16 cellular contexts compared by ENCODE assay signal in the genomic region with DNA sequence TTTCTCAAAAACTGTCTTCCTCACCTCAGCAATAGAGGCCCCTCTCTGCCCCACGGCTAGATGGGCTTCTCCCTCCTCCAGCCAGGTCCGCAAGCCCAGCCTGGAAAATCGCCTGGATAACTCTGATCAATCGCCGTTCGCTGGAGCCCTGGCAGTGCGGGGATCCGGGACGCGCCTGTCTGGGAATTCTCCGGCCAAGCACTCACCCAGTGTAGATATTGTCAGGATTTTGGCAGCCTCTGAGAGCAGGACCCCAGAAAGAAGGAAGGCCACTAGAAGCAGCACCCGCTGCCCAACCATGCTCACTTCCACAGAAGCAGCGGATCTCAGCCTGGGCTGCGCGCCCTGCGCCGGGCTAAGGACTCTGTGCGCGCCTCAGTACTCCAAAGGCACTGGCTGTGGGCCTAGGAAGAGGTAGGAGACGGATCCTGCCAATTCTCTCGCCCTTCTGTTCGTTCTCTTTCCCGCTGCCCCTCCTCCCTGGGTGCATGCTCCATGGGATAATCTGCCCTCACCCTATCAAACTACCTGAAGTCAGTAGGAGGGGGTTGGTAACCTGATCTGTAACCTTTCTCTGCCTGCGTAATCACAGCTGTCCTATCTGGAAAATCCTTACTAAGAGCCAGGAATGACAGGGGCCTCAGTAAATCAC. TPM values are rescaled to one million over a fixed set of nuclear protein-coding genes. Genes with fewer than 3 reads are reported as not detected.
DNase-seq lines count a peak whose midpoint lies in the region; ATAC-seq and TF ChIP-seq lines count a peak whose summit lies in the region.
"Had no signal": no experiment of that assay in that cellular context is flagged by ENCODE, and none has a peak within 500 bp of the region (broad histone marks: within the 10 kb centered on the region; RNA-seq: fewer than 3 reads in every experiment).

A gene with protein sequence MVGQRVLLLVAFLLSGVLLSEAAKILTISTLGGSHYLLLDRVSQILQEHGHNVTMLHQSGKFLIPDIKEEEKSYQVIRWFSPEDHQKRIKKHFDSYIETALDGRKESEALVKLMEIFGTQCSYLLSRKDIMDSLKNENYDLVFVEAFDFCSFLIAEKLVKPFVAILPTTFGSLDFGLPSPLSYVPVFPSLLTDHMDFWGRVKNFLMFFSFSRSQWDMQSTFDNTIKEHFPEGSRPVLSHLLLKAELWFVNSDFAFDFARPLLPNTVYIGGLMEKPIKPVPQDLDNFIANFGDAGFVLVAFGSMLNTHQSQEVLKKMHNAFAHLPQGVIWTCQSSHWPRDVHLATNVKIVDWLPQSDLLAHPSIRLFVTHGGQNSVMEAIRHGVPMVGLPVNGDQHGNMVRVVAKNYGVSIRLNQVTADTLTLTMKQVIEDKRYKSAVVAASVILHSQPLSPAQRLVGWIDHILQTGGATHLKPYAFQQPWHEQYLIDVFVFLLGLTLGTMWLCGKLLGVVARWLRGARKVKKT (minus strand): TSS at position 450 of the 652 bp plus-strand sequence. CDS start 150 bp downstream, at position 300.

- no peaks in the 10 kb centered on the region for H4K20me1 ChIP-seq in IMR-90 (ENCODE audit: insufficient read depth, low read length)

- CTCF ChIA-PET in IMR-90 (lab: Yijun Ruan, JAX), result no interaction called here

- no peak within 1 kb of the TSS for H4K8ac ChIP-seq in IMR-90 (ENCODE audit: low read depth in 2 of 2, low read length in 2 of 2)

- no peak for TF ChIP-seq CTCF in IMR-90 (conservative IDR thresholded peaks at IDR 0.05; ENCODE audit: low read depth, low read length)
- no peak for TF ChIP-seq CTCF in WERI-Rb-1 (IDR thresholded peaks at IDR 0.05; ENCODE audit: low read depth, low read length)

- no peak within 1 kb of the TSS for H4K5ac ChIP-seq in IMR-90 (ENCODE audit: low read depth, low read length)

- no peak within 1 kb of the TSS for H2BK15ac ChIP-seq in IMR-90 (ENCODE audit: low read depth, low read length)

- no peak within 1 kb of the TSS for H2AK9ac ChIP-seq in IMR-90 (replicated peaks; ENCODE audit: low read depth, low read length, poor library complexity)

- in situ Hi-C loops in IMR-90 (cut with MboI; ENCODE audit: low sequenced_read_pairs), result no loop called here

- H3K18ac ChIP-seq in IMR-90 (ENCODE audit: low read depth, low read length), result no peak within 1 kb of the TSS

- no peak within 1 kb of the TSS for H2BK5ac ChIP-seq in IMR-90 (ENCODE audit: low read depth, low read length, poor library complexity, severe bottlenecking)

- H3K56ac ChIP-seq in IMR-90 (ENCODE audit: extremely low read depth, insufficient read depth, low read length), result no peak within 1 kb of the TSS

- H3K4me2 ChIP-seq in IMR-90 (ENCODE audit: low read depth, low read length), result no peak within 1 kb of the TSS

- 0% methylated on average over 5 of the region's 24 CpGs; no CpG with 5 or more reads in 1 of the 2 experiments for WGBS in IMR-90 (ENCODE audit: extremely low coverage in 2 of 2, insufficient read length in 1 of 2), 2 experiments

- no peaks in the 10 kb centered on the region for H3K79me1 ChIP-seq in IMR-90 (ENCODE audit: low read depth in 1 of 2, low read length in 2 of 2)

- no peak within 1 kb of the TSS for H2AK5ac ChIP-seq in IMR-90 (ENCODE audit: low read depth, low read length)

- BruUV-seq in IMR-90 (replicated peaks; lab: Mats Ljungman, UMichigan), result no TSS peak

- H3K27me3 ChIP-seq in IMR-90 (ENCODE audit: control insufficient read depth, insufficient read depth, low read length) (peaks cover 2% of the 10 kb centered on the region), WERI-Rb-1 (ENCODE audit: insufficient read depth, low read depth, severe bottlenecking) (no peaks in the 10 kb centered on the region)

- no peaks in the 10 kb centered on the region for H3K36me3 ChIP-seq in IMR-90 (ENCODE audit: control insufficient read depth, insufficient read depth, low read length)
- H3K36me3 ChIP-seq in WERI-Rb-1, result peaks cover 6% of the 10 kb centered on the region
- H3K36me3 ChIP-seq: breast epithelium, heart right ventricle had no signal

- no peak within 1 kb of the TSS for H2BK120ac ChIP-seq in IMR-90 (ENCODE audit: low read depth, low read length)

- POLR2A ChIA-PET in IMR-90 (lab: Charles Lee; ENCODE audit: unreplicated experiment), result no interaction called here

- DNase-seq in COLO668 (lab: John Stamatoyannopoulos, UW; ENCODE audit: unreplicated experiment) (peak; percentile 30), IMR-90 (no peak), WERI-Rb-1 (peak; percentile 96), islet precursor cell (peak; percentile 84)
- DNase-seq: activated CD8-positive, alpha-beta T cell treated with anti-CD3 and anti-CD28 coated beads, Interleukin-2, amount 10 ng/mL, durations not matched to agents 7 days and 5 days; activated gamma-delta T cell; DMS153; heart right ventricle; NCI-H1436; stimulated activated naive CD8-positive, alpha-beta T cell treated with anti-CD3 and anti-CD28 coated beads, Interleukin-15, Interleukin-2, amounts not matched to agents 100 U/mL and 50 U/mL, for 24 hours had no signal

- H3K14ac ChIP-seq in IMR-90 (replicated peaks; ENCODE audit: low read depth, low read length), result no peak within 1 kb of the TSS

- H3K27ac ChIP-seq in IMR-90 (ENCODE audit: insufficient read depth, low read length) (no peak within 1 kb of the TSS), WERI-Rb-1 (peak within 1 kb of the TSS; percentile 92)
- H3K27ac ChIP-seq: breast epithelium, heart right ventricle had no signal

- ATAC-seq in IMR-90 (ENCODE audit: low read depth), result no peak
- ATAC-seq in GM18873 (IDR thresholded peaks at IDR 0.05; ENCODE audit: low FRiP score, unreplicated experiment), result no peak
- ATAC-seq in HG03095 (IDR thresholded peaks at IDR 0.05; ENCODE audit: unreplicated experiment), result no peak
- ATAC-seq in HG03196 (IDR thresholded peaks at IDR 0.05; ENCODE audit: unreplicated experiment), result no peak
- no peak for ATAC-seq in GM21717 (IDR thresholded peaks at IDR 0.05; ENCODE audit: unreplicated experiment)
- ATAC-seq: activated CD8-positive, alpha-beta T cell treated with anti-CD3 and anti-CD28 coated beads, Interleukin-2, amount 10 ng/mL, durations not matched to agents 7 days and 5 days; heart right ventricle; stimulated activated naive CD8-positive, alpha-beta T cell treated with anti-CD3 and anti-CD28 coated beads, Interleukin-15, Interleukin-2, amounts not matched to agents 100 U/mL and 50 U/mL, for 24 hours had no signal

- H3K23ac ChIP-seq in IMR-90 (ENCODE audit: low read depth, low read length), result no peak within 1 kb of the TSS

- no peaks in the 10 kb centered on the region for H3K9me1 ChIP-seq in IMR-90 (ENCODE audit: insufficient read depth, low read length)

- TF ChIP-seq POLR2A in IMR-90 (IDR thresholded peaks at IDR 0.05; ENCODE audit: low read depth, low read length), result no peak

- H3K9me3 ChIP-seq in IMR-90 (ENCODE audit: control insufficient read depth, insufficient read depth, low read length) (no peaks in the 10 kb centered on the region), WERI-Rb-1 (ENCODE audit: severe bottlenecking) (no peaks in the 10 kb centered on the region)
- H3K9me3 ChIP-seq: breast epithelium, heart right ventricle had no signal

- H2AFZ ChIP-seq in IMR-90 (replicated peaks; ENCODE audit: low read length, poor library complexity), result peak within 1 kb of the TSS; percentile 40

- H3K4me3 ChIP-seq in IMR-90 (ENCODE audit: insufficient read depth, low read depth, low read length), result no peak within 1 kb of the TSS
- H3K4me3 ChIP-seq in WERI-Rb-1 (ENCODE audit: low read depth, low read length), result peak within 1 kb of the TSS; percentile 74
- H3K4me3 ChIP-seq: breast epithelium, heart right ventricle had no signal

- no peaks in the 10 kb centered on the region for H3K4me1 ChIP-seq in IMR-90 (ENCODE audit: control insufficient read depth, insufficient read depth, low read length)
- H3K4me1 ChIP-seq: breast epithelium, heart right ventricle had no signal

- no peak for TF ChIP-seq RAD21 in IMR-90 (IDR thresholded peaks at IDR 0.05; ENCODE audit: low read length)

- H3K9ac ChIP-seq in IMR-90 (ENCODE audit: low read depth, low read length), result no peak within 1 kb of the TSS

- H2BK20ac ChIP-seq in IMR-90 (ENCODE audit: low read depth, low read length), result no peak within 1 kb of the TSS

- H3K4ac ChIP-seq in IMR-90 (ENCODE audit: low read depth, low read length), result no peak within 1 kb of the TSS

- dilution Hi-C loops in IMR-90 (cut with HindIII; ENCODE audit: low sequenced_read_pairs, unreplicated experiment), result no loop called here

- intact Hi-C loops in IMR-90 (cut with micrococcal nuclease), result no loop called here

- H4K91ac ChIP-seq in IMR-90 (ENCODE audit: insufficient read depth, low read depth, low read length), result no peak within 1 kb of the TSS

TF ChIP-seq in IMR-90, 13 proteins besides CTCF, POLR2A, EP300 and RAD21 (continues in another document):
- TF ChIP-seq SMC3 (IDR thresholded peaks at IDR 0.05; ENCODE audit: low read depth, low read length) (no peak), RCOR1 (IDR thresholded peaks at IDR 0.05; ENCODE audit: insufficient replicate concordance, low read length) (no peak), RFX5 (IDR thresholded peaks at IDR 0.05; ENCODE audit: low read depth, low read length) (no peak), CEBPB (IDR thresholded peaks at IDR 0.05; ENCODE audit: low read depth, low read length) (no peak), MXI1 (IDR thresholded peaks at IDR 0.05; ENCODE audit: borderline replicate concordance, low read depth, low read length) (no peak), MAZ (IDR thresholded peaks at IDR 0.05; ENCODE audit: borderline replicate concordance, low read depth, low read length) (no peak), MAFK (IDR thresholded peaks at IDR 0.05; ENCODE audit: low read depth, low read length) (no peak)
- TF ChIP-seq, protein P1, sequence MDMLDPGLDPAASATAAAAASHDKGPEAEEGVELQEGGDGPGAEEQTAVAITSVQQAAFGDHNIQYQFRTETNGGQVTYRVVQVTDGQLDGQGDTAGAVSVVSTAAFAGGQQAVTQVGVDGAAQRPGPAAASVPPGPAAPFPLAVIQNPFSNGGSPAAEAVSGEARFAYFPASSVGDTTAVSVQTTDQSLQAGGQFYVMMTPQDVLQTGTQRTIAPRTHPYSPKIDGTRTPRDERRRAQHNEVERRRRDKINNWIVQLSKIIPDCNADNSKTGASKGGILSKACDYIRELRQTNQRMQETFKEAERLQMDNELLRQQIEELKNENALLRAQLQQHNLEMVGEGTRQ (IDR thresholded peaks at IDR 0.05; ENCODE audit: low read depth, low read length), result no peak

RNA-seq across cellular contexts. Expression of the gene that starts here (rescaled TPM):
- total RNA-seq in IMR-90 (2012; rRNA removed), result not detected in 2 replicates
- not detected in 2 replicates for polyA plus RNA-seq in IMR-90 (2012; rRNA removed)
- not detected in 2 replicates for polyA plus RNA-seq in IMR-90 (2012; cell fraction: cytosol; rRNA removed)
- polyA plus RNA-seq in IMR-90 (2012; cell fraction: nucleus; rRNA removed; ENCODE audit: low replicate concordance), result not detected in 2 replicates
- total RNA-seq: activated CD8-positive, alpha-beta T cell treated with anti-CD3 and anti-CD28 coated beads, Interleukin-2, amount 10 ng/mL, durations not matched to agents 7 days and 5 days; breast epithelium; heart right ventricle; pulmonary artery endothelial cell had no signal
- polyA plus RNA-seq: heart right ventricle had no signal
